ENCODE assay signal across 16 cellular contexts in genomic region chr20:62273421-62273820, GRCh38. TPM values are rescaled to one million over a fixed set of nuclear protein-coding genes. Genes with fewer than 3 reads are reported as not detected.
DNase-seq lines count a peak whose midpoint lies in the region; ATAC-seq and TF ChIP-seq lines count a peak whose summit lies in the region.
"Had no signal": no experiment of that assay in that cellular context is flagged by ENCODE, and none has a peak within 500 bp of the region (broad histone marks: within the 10 kb centered on the region; RNA-seq: fewer than 3 reads in every experiment).

No MANE protein-coding gene starts in this region.

- H3K36me3 ChIP-seq in Caco-2 (ENCODE audit: control insufficient read depth, insufficient read depth, low read length) = peaks cover 6% of the 10 kb centered on the region; the same call in 1 of the 2 replicates

- H3K27ac ChIP-seq in VCaP (peak overlapping the region; percentile 59; the same call in 1 of the 2 replicates), temporal lobe (ENCODE audit: low read depth, low read length) (peak overlapping the region; percentile 28)
- H3K27ac ChIP-seq: A549 had no signal

- H3K36me3 Mint-ChIP-seq in Caco-2 (ENCODE audit: insufficient read depth, unreplicated experiment) (peaks cover 83% of the 10 kb centered on the region), memory B cell (peaks cover 23% of the 10 kb centered on the region)

- H3K9me3 Mint-ChIP-seq in Caco-2 (ENCODE audit: unreplicated experiment) (no peaks in the 10 kb centered on the region), memory B cell (no peaks in the 10 kb centered on the region)
- H3K9me3 Mint-ChIP-seq: CD4-positive, CD25-positive, alpha-beta regulatory T cell had no signal

- no peaks in the 10 kb centered on the region for H3K27me3 ChIP-seq in Caco-2 (replicated peaks; ENCODE audit: control insufficient read depth, insufficient read depth, low read length)

- H3K4me1 ChIP-seq in Caco-2 = no peaks in the 10 kb centered on the region
- H3K4me1 ChIP-seq: A549 had no signal

- POLR2A ChIA-PET in Caco-2 (lab: Charles Lee) = no interaction called here

- BruUV-seq in Caco-2 (replicated peaks; lab: Mats Ljungman, UMichigan) = TSS peak; percentile 23

- no peak overlapping the region for H3K27ac Mint-ChIP-seq in Caco-2 (ENCODE audit: unreplicated experiment)
- peak overlapping the region; percentile 75 for H3K27ac Mint-ChIP-seq in memory B cell

- H3K4me3 ChIP-seq in Caco-2 (ENCODE audit: low read depth, low read length) = no peak overlapping the region
- H3K4me3 ChIP-seq: A549 had no signal

- CTCF ChIA-PET in Caco-2 (lab: Charles Lee) = no interaction called here

- H3K4me1 Mint-ChIP-seq in Caco-2 (ENCODE audit: low read depth, unreplicated experiment) = peaks cover 8% of the 10 kb centered on the region
- peaks cover 19% of the 10 kb centered on the region for H3K4me1 Mint-ChIP-seq in memory B cell

- H3K27me3 Mint-ChIP-seq in Caco-2 (ENCODE audit: insufficient read depth, unreplicated experiment) (no peaks in the 10 kb centered on the region), memory B cell (no peaks in the 10 kb centered on the region)
- H3K27me3 Mint-ChIP-seq: CD4-positive, CD25-positive, alpha-beta regulatory T cell had no signal

- TF ChIP-seq CTCF in Caco-2 (IDR thresholded peaks at IDR 0.05; ENCODE audit: insufficient read depth in 1 of 2, low read depth in 1 of 2, low read length in 1 of 2, severe bottlenecking in 1 of 2, unreplicated experiment in 1 of 2) (no peak), VCaP (conservative IDR thresholded peaks at IDR 0.05) (no peak)

- DNase-seq in Caco-2 (no peak), memory B cell (ENCODE audit: low spot score in 2 of 2) (no peak), left lobe of liver (ENCODE audit: low spot score) (no peak)
- DNase-seq: CD4-positive, CD25-positive, alpha-beta regulatory T cell; DMS79 treated with DMSO at 0.1 percent for 48 hours; EL; HCEC 1CT; IMR-90; KG1 had no signal

- ATAC-seq in memory B cell (ENCODE audit: low read depth) (no peak), left lobe of liver (no peak), HG02759 (IDR thresholded peaks at IDR 0.05; ENCODE audit: unreplicated experiment) (no peak), HG03457 (IDR thresholded peaks at IDR 0.05; ENCODE audit: unreplicated experiment) (no peak)
- ATAC-seq: A549 had no signal

- H3K4me3 Mint-ChIP-seq in Caco-2 (ENCODE audit: unreplicated experiment) = no peak overlapping the region
- H3K4me3 Mint-ChIP-seq in memory B cell = no peak overlapping the region
- H3K4me3 Mint-ChIP-seq: CD4-positive, CD25-positive, alpha-beta regulatory T cell had no signal

- intact Hi-C loops in Caco-2 (cut with micrococcal nuclease; ENCODE audit: unreplicated experiment) = no loop called here

- H3K9me3 ChIP-seq in Caco-2 = no peaks in the 10 kb centered on the region
- H3K9me3 ChIP-seq: A549 had no signal

RNA-seq across cellular contexts. Expression of gene ADRM1, which starts 29.4 kb away (rescaled TPM):
- total RNA-seq in Caco-2 (2022) = 261 and 263 TPM in 2 replicates
- 31.2 TPM for total RNA-seq in temporal lobe
- 61.0 TPM for total RNA-seq in left lobe of liver

RNA-seq across cellular contexts. Expression of gene OSBPL2, which starts 35.1 kb away (rescaled TPM):
- total RNA-seq in Caco-2 (2022) (130 and 132 TPM in 2 replicates), temporal lobe (32.2 TPM), left lobe of liver (21.1 TPM)

RNA-seq across cellular contexts. Expression of gene HRH3, which starts 53.3 kb away (rescaled TPM):
- total RNA-seq in Caco-2 (2022) (not detected in 2 replicates), temporal lobe (0.49 TPM), left lobe of liver (not detected)
- total RNA-seq: CD4-positive, CD25-positive, alpha-beta regulatory T cell; H4; HT-29; IMR-90 had no signal
